8 cellular contexts compared by ENCODE assay signal in genomic region chr10:92839191-92840085, GRCh38. TPM values are rescaled to one million over a fixed set of nuclear protein-coding genes. Genes with fewer than 3 reads are reported as not detected.
DNase-seq lines count a peak whose midpoint lies in the region; ATAC-seq, FAIRE-seq and TF ChIP-seq lines count a peak whose summit lies in the region.

No MANE protein-coding gene starts in this region.

- intact Hi-C loops in sciatic nerve (cut with DNase I) = loop anchor here (10.0 kb wide), 1 partner anchor 115 kb away; no protein-coding TSS in a partner anchor

- POLR2A ChIA-PET in activated CD4-positive, alpha-beta memory T cell treated with anti-CD3 and anti-CD28 coated beads, Interleukin-2, amount 10 ng/mL, durations not matched to agents 7 days and 5 days (lab: Charles Lee) = interaction anchor here (1.4 kb wide), 1 partner anchor 9 kb away, joined by 5 read pairs; the partner anchor contains the start of gene EXOC6

- H3K4me1 Mint-ChIP-seq in activated CD4-positive, alpha-beta memory T cell treated with anti-CD3 and anti-CD28 coated beads, Interleukin-2, amount 10 ng/mL, durations not matched to agents 7 days and 5 days = peaks cover 4% of the 10 kb centered on the region

- no peak overlapping the region for H3K27ac Mint-ChIP-seq in activated CD4-positive, alpha-beta memory T cell treated with anti-CD3 and anti-CD28 coated beads, Interleukin-2, amount 10 ng/mL, durations not matched to agents 7 days and 5 days

- ATAC-seq in sciatic nerve (no peak), HG02798 (IDR thresholded peaks at IDR 0.05; ENCODE audit: poor library complexity, unreplicated experiment) (no peak)

- H3K27me3 Mint-ChIP-seq in activated CD4-positive, alpha-beta memory T cell treated with anti-CD3 and anti-CD28 coated beads, Interleukin-2, amount 10 ng/mL, durations not matched to agents 7 days and 5 days = no peaks in the 10 kb centered on the region

- DNase-seq in Daoy (ENCODE audit: low read depth) = peak; percentile 70
- peak; percentile 36 for DNase-seq in MV-4-11 (lab: John Stamatoyannopoulos, UW)
- peak; percentile 55 for DNase-seq in activated CD4-positive, alpha-beta memory T cell treated with anti-CD3 and anti-CD28 coated beads, Interleukin-2, amount 10 ng/mL, durations not matched to agents 7 days and 5 days
- DNase-seq in fibroblast of pulmonary artery (ENCODE audit: low read depth) = peak; percentile 86
- DNase-seq in sciatic nerve (ENCODE audit: low spot score) = peak; percentile 70
- DNase-seq in GM12892 (ENCODE audit: insufficient read length) = no peak
- DNase-seq in COLO829 (ENCODE audit: low spot score) = no peak

- CTCF ChIA-PET in activated CD4-positive, alpha-beta memory T cell treated with anti-CD3 and anti-CD28 coated beads, Interleukin-2, amount 10 ng/mL, durations not matched to agents 7 days and 5 days (lab: Charles Lee) = interaction anchor here (0.6 to 1.3 kb wide), 5 partner anchors 8 to 238 kb away, joined by 3 to 9 read pairs (median 5); partner anchors contain the start of gene EXOC6

- no peak for FAIRE-seq in GM12892 (lab: Jason Lieb, UNC)

- peak; percentile 38 for TF ChIP-seq CTCF in fibroblast of pulmonary artery (IDR thresholded peaks at IDR 0.05; ENCODE audit: low read length, missing control alignments)

- no peaks in the 10 kb centered on the region for H3K9me3 Mint-ChIP-seq in activated CD4-positive, alpha-beta memory T cell treated with anti-CD3 and anti-CD28 coated beads, Interleukin-2, amount 10 ng/mL, durations not matched to agents 7 days and 5 days

- no peaks in the 10 kb centered on the region for H3K36me3 Mint-ChIP-seq in activated CD4-positive, alpha-beta memory T cell treated with anti-CD3 and anti-CD28 coated beads, Interleukin-2, amount 10 ng/mL, durations not matched to agents 7 days and 5 days (ENCODE audit: low read depth)

- no peak overlapping the region for H3K4me3 ChIP-seq in fibroblast of pulmonary artery (replicated peaks; ENCODE audit: low read depth, low read length)

- no peak for TF ChIP-seq POLR2A in GM12892 (IDR thresholded peaks at IDR 0.05; ENCODE audit: low read depth, low read length)

- H3K4me3 Mint-ChIP-seq in activated CD4-positive, alpha-beta memory T cell treated with anti-CD3 and anti-CD28 coated beads, Interleukin-2, amount 10 ng/mL, durations not matched to agents 7 days and 5 days = no peak overlapping the region

RNA-seq across cellular contexts. Expression of gene EXOC6, which starts 8.9 kb away (rescaled TPM):
- 16.3 and 24.1 TPM in 2 replicates for total RNA-seq in Daoy (2014; rRNA removed; shearing (Covaris generic))
- total RNA-seq in activated CD4-positive, alpha-beta memory T cell treated with anti-CD3 and anti-CD28 coated beads, Interleukin-2, amount 10 ng/mL, durations not matched to agents 7 days and 5 days = 1 to 10 TPM; 9.4 to 9.9 TPM
- 22.9 TPM for total RNA-seq in sciatic nerve
- 9.5 TPM for polyA plus RNA-seq in GM12892 (2012; ENCODE audit: missing spikeins)

Comparison
In these comparisons a context has a peak if more than half of its experiments do, and no peak if none do; other contexts are left out.
1. DNase-seq: peak in Daoy (single experiment), MV-4-11 (single experiment), activated CD4-positive, alpha-beta memory T cell treated with anti-CD3 and anti-CD28 coated beads, Interleukin-2, amount 10 ng/mL, durations not matched to agents 7 days and 5 days (single experiment), fibroblast of pulmonary artery (single experiment) and sciatic nerve (single experiment); none in GM12892 (single experiment) and COLO829 (single experiment).